8 cellular contexts compared by ENCODE assay signal in genomic region chr3:143002727-143003126, GRCh38. TPM values are rescaled to one million over a fixed set of nuclear protein-coding genes. Genes with fewer than 3 reads are reported as not detected.
DNase-seq lines count a peak whose midpoint lies in the region; ATAC-seq and TF ChIP-seq lines count a peak whose summit lies in the region.

No MANE protein-coding gene starts in this region.

- peaks cover 63% of the 10 kb centered on the region for H3K79me2 ChIP-seq in SU-DHL-6 (ENCODE audit: insufficient read depth, low read length)

- in situ Hi-C loops in HAP-1 (cut with MboI; ENCODE audit: low sequenced_read_pairs) (no loop called here), GM13976 (cut with MboI; ENCODE audit: low sequenced_read_pairs, unreplicated experiment) (no loop called here)

- H3F3A ChIP-seq in SU-DHL-6 (ENCODE audit: insufficient read depth): no peaks in the 10 kb centered on the region

- H3K36me3 ChIP-seq in HAP-1 (replicated peaks) (peaks cover 5% of the 10 kb centered on the region; the same call in 1 of the 2 replicates), SU-DHL-6 (ENCODE audit: low read length) (no peaks in the 10 kb centered on the region), skeletal muscle satellite cell (ENCODE audit: insufficient read depth, low read length) (no peaks in the 10 kb centered on the region)

- H3K4me2 ChIP-seq in SU-DHL-6 (ENCODE audit: low read depth, low read length, poor library complexity, severe bottlenecking): peak overlapping the region; percentile 98
- peak overlapping the region; percentile 92 for H3K4me2 ChIP-seq in skeletal muscle satellite cell (ENCODE audit: low read length)

- no peak for ATAC-seq in HG03135 (IDR thresholded peaks at IDR 0.05; ENCODE audit: unreplicated experiment)

- no peaks in the 10 kb centered on the region for H3K9me2 ChIP-seq in SU-DHL-6 (replicated peaks; ENCODE audit: insufficient read depth, low read length)

- peak overlapping the region; percentile 74 for H2AFZ ChIP-seq in SU-DHL-6 (ENCODE audit: low read depth, low read length, severe bottlenecking)

- DNase-seq in HAP-1 (ENCODE audit: low spot score in 2 of 2): no peak
- DNase-seq in fibroblast of villous mesenchyme (ENCODE audit: low read depth): no peak
- DNase-seq in GM13976 (ENCODE audit: low spot score): no peak
- no peak for DNase-seq in cerebellar nuclear complex (lab: John Stamatoyannopoulos, UW)
- no peak for DNase-seq in occipital lobe (lab: John Stamatoyannopoulos, UW)

- TF ChIP-seq CTCF in SU-DHL-6 (IDR thresholded peaks at IDR 0.05; ENCODE audit: insufficient read depth, low read length, poor library complexity, severe bottlenecking) (no peak), fibroblast of villous mesenchyme (IDR thresholded peaks at IDR 0.05; ENCODE audit: insufficient read depth, low read depth, low read length) (no peak), GM13976 (IDR thresholded peaks at IDR 0.05; ENCODE audit: borderline replicate concordance, control extremely low read depth, extremely low read depth, insufficient read depth, missing control alignments) (no peak)

- H3K9ac ChIP-seq in SU-DHL-6 (ENCODE audit: low read length) (peak overlapping the region; percentile 88), skeletal muscle satellite cell (ENCODE audit: low read depth, low read length) (peak overlapping the region; percentile 93)

- peak overlapping the region; percentile 74 for H3K27ac ChIP-seq in SU-DHL-6 (ENCODE audit: low read depth, low read length)

- H3K27me3 ChIP-seq in HAP-1 (ENCODE audit: low read depth) (no peaks in the 10 kb centered on the region), SU-DHL-6 (ENCODE audit: low read length) (no peaks in the 10 kb centered on the region), skeletal muscle satellite cell (ENCODE audit: control insufficient read depth, insufficient read depth, low read length) (no peaks in the 10 kb centered on the region)

- H4K20me1 ChIP-seq in SU-DHL-6 (ENCODE audit: low read depth, low read length): peaks cover 34% of the 10 kb centered on the region

- peak overlapping the region; percentile 93 for H3K4me3 ChIP-seq in HAP-1
- peak overlapping the region; percentile 83 for H3K4me3 ChIP-seq in SU-DHL-6 (ENCODE audit: insufficient read depth, low read length, poor library complexity, severe bottlenecking)
- H3K4me3 ChIP-seq in fibroblast of villous mesenchyme (ENCODE audit: low read depth, low read length): peak overlapping the region; percentile 68
- peak overlapping the region; percentile 93 for H3K4me3 ChIP-seq in skeletal muscle satellite cell (ENCODE audit: low read length)

- H3K9me3 ChIP-seq in HAP-1: no peaks in the 10 kb centered on the region
- no peaks in the 10 kb centered on the region for H3K9me3 ChIP-seq in SU-DHL-6 (ENCODE audit: insufficient read depth, low read length)
- H3K9me3 ChIP-seq in skeletal muscle satellite cell (replicated peaks; ENCODE audit: low read length): no peaks in the 10 kb centered on the region

- H3K4me1 ChIP-seq in HAP-1: peaks cover 8% of the 10 kb centered on the region
- H3K4me1 ChIP-seq in skeletal muscle satellite cell (ENCODE audit: control insufficient read depth, insufficient read depth, low read length): peaks cover 10% of the 10 kb centered on the region

RNA-seq across cellular contexts. Expression of gene U2SURP, which starts 1.4 kb away (rescaled TPM):
- total RNA-seq in fibroblast of villous mesenchyme: 76.0 and 86.4 TPM in 2 replicates
- total RNA-seq in skeletal muscle satellite cell (2012; rRNA removed): 72.7 and 85.2 TPM in 2 replicates
- 160 TPM for total RNA-seq in occipital lobe

RNA-seq across cellular contexts. Expression of gene PAQR9, which starts 39.3 kb away (rescaled TPM):
- not detected in 2 replicates for total RNA-seq in fibroblast of villous mesenchyme
- 0.22 TPM in 1 of 2 replicates, not detected in the other for total RNA-seq in skeletal muscle satellite cell (2012; rRNA removed)
- total RNA-seq in occipital lobe: 0.94 TPM
